11 cellular contexts compared by ENCODE assay signal in genomic region chr3:62587579-62588031, GRCh38.
DNase-seq lines count a peak whose midpoint lies in the region; ATAC-seq and TF ChIP-seq lines count a peak whose summit lies in the region.
"Had no signal": no experiment of that assay in that cellular context is flagged by ENCODE, and none has a peak within 500 bp of the region (broad histone marks: within the 10 kb centered on the region; RNA-seq: fewer than 3 reads in every experiment).

No MANE protein-coding gene starts in this region.

- H3K36me3 ChIP-seq in breast epithelium: no peaks in the 10 kb centered on the region

- POLR2A ChIA-PET in MCF 10A (lab: Yijun Ruan, JAX): interaction anchor here (0.6 to 1.8 kb wide), 8 partner anchors 10 to 313 kb away, joined by 3 to 13 read pairs (median 4); no protein-coding TSS in a partner anchor

- H3K9me3 Mint-ChIP-seq in MCF 10A (ENCODE audit: unreplicated experiment): peaks cover 9% of the 10 kb centered on the region
- no peaks in the 10 kb centered on the region for H3K9me3 Mint-ChIP-seq in activated naive CD8-positive, alpha-beta T cell treated with anti-CD3 and anti-CD28 coated beads for 36 hours
- H3K9me3 Mint-ChIP-seq: activated T-cell treated with anti-CD3 and anti-CD28 coated beads, Interleukin-2, amount 50 U/mL, for 24 hours had no signal

- no peak overlapping the region for H3K27ac ChIP-seq in breast epithelium

- no peaks in the 10 kb centered on the region for H3K4me1 ChIP-seq in breast epithelium

- TF ChIP-seq CTCF in MCF 10A (IDR thresholded peaks at IDR 0.05; ENCODE audit: unreplicated experiment) (no peak), breast epithelium (IDR thresholded peaks at IDR 0.05) (no peak), fibroblast of the aortic adventitia (IDR thresholded peaks at IDR 0.05; ENCODE audit: insufficient read depth, low read length) (no peak)

- H3K4me1 Mint-ChIP-seq in MCF 10A (ENCODE audit: insufficient read depth, unreplicated experiment): peaks cover 32% of the 10 kb centered on the region
- H3K4me1 Mint-ChIP-seq in activated naive CD8-positive, alpha-beta T cell treated with anti-CD3 and anti-CD28 coated beads for 36 hours: no peaks in the 10 kb centered on the region

- H3K9me3 ChIP-seq in breast epithelium: no peaks in the 10 kb centered on the region

- H3K4me3 ChIP-seq in breast epithelium: no peak overlapping the region
- H3K4me3 ChIP-seq in fibroblast of the aortic adventitia (ENCODE audit: low read depth, low read length): no peak overlapping the region

- peak overlapping the region; percentile 90 for H3K27ac Mint-ChIP-seq in MCF 10A (ENCODE audit: low read depth, unreplicated experiment)
- H3K27ac Mint-ChIP-seq in activated naive CD8-positive, alpha-beta T cell treated with anti-CD3 and anti-CD28 coated beads for 36 hours: no peak overlapping the region
- H3K27ac Mint-ChIP-seq: activated T-cell treated with anti-CD3 and anti-CD28 coated beads, Interleukin-2, amount 50 U/mL, for 24 hours had no signal

- CTCF ChIA-PET in MCF 10A (lab: Yijun Ruan, JAX): interaction anchor here (0.6 to 0.9 kb wide), 3 partner anchors 10 to 1946 kb away, joined by 3 to 4 read pairs (median 3); no protein-coding TSS in a partner anchor

- no peaks in the 10 kb centered on the region for H3K27me3 ChIP-seq in breast epithelium

- no peaks in the 10 kb centered on the region for H3K27me3 Mint-ChIP-seq in MCF 10A (ENCODE audit: insufficient read depth, unreplicated experiment)
- peaks cover 5% of the 10 kb centered on the region for H3K27me3 Mint-ChIP-seq in activated naive CD8-positive, alpha-beta T cell treated with anti-CD3 and anti-CD28 coated beads for 36 hours

- TSS peak; percentile 63 for BruUV-seq in MCF 10A (replicated peaks; lab: Mats Ljungman, UMichigan)

- TF ChIP-seq POLR2A in breast epithelium (IDR thresholded peaks at IDR 0.05): no peak

- ATAC-seq in HG03469 (IDR thresholded peaks at IDR 0.05; ENCODE audit: unreplicated experiment) (no peak), HG03135 (IDR thresholded peaks at IDR 0.05; ENCODE audit: unreplicated experiment) (no peak)

- intact Hi-C loops in MCF 10A (cut with micrococcal nuclease): loop anchor here (2.0 kb wide), 1 partner anchor 13 kb away; no protein-coding TSS in a partner anchor
- intact Hi-C loops in breast epithelium (cut with DNase I; ENCODE audit: low total_unique reads): no loop called here

- DNase-seq in MCF 10A (ENCODE audit: unreplicated experiment) (peak; percentile 87), breast epithelium (ENCODE audit: low spot score in 2 of 2) (no peak), SW480 (ENCODE audit: low spot score) (peak; percentile 94), fibroblast of the aortic adventitia (ENCODE audit: low read depth) (peak; percentile 58), RPMI8226 (no peak)
- DNase-seq in activated naive CD8-positive, alpha-beta T cell treated with anti-CD3 and anti-CD28 coated beads for 36 hours: no peak
- DNase-seq: activated T-cell treated with anti-CD3 and anti-CD28 coated beads, Interleukin-2, amount 50 U/mL, for 24 hours; posterior cingulate gyrus; stimulated activated naive CD4-positive, alpha-beta T cell treated with Interleukin-2 at 50 U/mL for 16 hours had no signal

- H3K36me3 Mint-ChIP-seq in MCF 10A (ENCODE audit: insufficient read depth, unreplicated experiment): no peaks in the 10 kb centered on the region
- H3K36me3 Mint-ChIP-seq in activated naive CD8-positive, alpha-beta T cell treated with anti-CD3 and anti-CD28 coated beads for 36 hours: no peaks in the 10 kb centered on the region

- H3K4me3 Mint-ChIP-seq in MCF 10A (ENCODE audit: unreplicated experiment): peak overlapping the region; percentile 38
- no peak overlapping the region for H3K4me3 Mint-ChIP-seq in activated naive CD8-positive, alpha-beta T cell treated with anti-CD3 and anti-CD28 coated beads for 36 hours
- H3K4me3 Mint-ChIP-seq: activated T-cell treated with anti-CD3 and anti-CD28 coated beads, Interleukin-2, amount 50 U/mL, for 24 hours had no signal

Comparison
In these comparisons a context has a peak if more than half of its experiments do, and no peak if none do; other contexts are left out.
1. DNase-seq: peak in MCF 10A (single experiment), SW480 (single experiment) and fibroblast of the aortic adventitia (single experiment); none in breast epithelium (0 of 2), RPMI8226 (single experiment) and activated naive CD8-positive, alpha-beta T cell treated with anti-CD3 and anti-CD28 coated beads for 36 hours (single experiment).